ENCODE assay signal across 20 cellular contexts in genomic region chr6:19159087-19159486, GRCh38.
DNase-seq lines count a peak whose midpoint lies in the region; ATAC-seq and TF ChIP-seq lines count a peak whose summit lies in the region.
"Had no signal": no experiment of that assay in that cellular context is flagged by ENCODE, and none has a peak within 500 bp of the region (broad histone marks: within the 10 kb centered on the region; RNA-seq: fewer than 3 reads in every experiment).

No MANE protein-coding gene starts in this region.

- DNase-seq in AG10803 (ENCODE audit: low read depth) (peak; percentile 82), amniotic epithelial cell (ENCODE audit: low read depth) (peak; percentile 6), fibroblast of peridontal ligament (ENCODE audit: extremely low read depth) (peak; percentile 1), osteocyte (ENCODE audit: extremely low spot score, unreplicated experiment) (no peak), NCI-H2196 treated with DMSO at 0.1 percent for 48 hours (lab: John Stamatoyannopoulos, UW; ENCODE audit: unreplicated experiment) (no peak), midbrain (lab: John Stamatoyannopoulos, UW) (no peak)
- DNase-seq: Calu3; CD4-positive, alpha-beta T cell; DMS79 treated with DMSO at 0.1 percent for 48 hours; GDM1; IMR-90; NCI-H1417; NCI-H1930; NCI-H2171; NCI-H510A treated with DMSO at 0.1 percent for 48 hours; Peyer's patch; Right ventricle myocardium superior had no signal

- TF ChIP-seq CTCF in AG10803 (conservative IDR thresholded peaks at IDR 0.05; ENCODE audit: low read length) (no peak), osteocyte (IDR thresholded peaks at IDR 0.05) (no peak)

- no peak overlapping the region for H3K4me3 ChIP-seq in AG10803 (ENCODE audit: low read length)
- H3K4me3 ChIP-seq: Peyer's patch had no signal

- no peak for ATAC-seq in HG03439 (IDR thresholded peaks at IDR 0.05; ENCODE audit: unreplicated experiment)
- ATAC-seq in GM18907 (IDR thresholded peaks at IDR 0.05; ENCODE audit: unreplicated experiment), result no peak

- H3K9me3 Mint-ChIP-seq in osteocyte (ENCODE audit: unreplicated experiment), result no peaks in the 10 kb centered on the region

- H3K27me3 Mint-ChIP-seq in osteocyte (ENCODE audit: unreplicated experiment), result no peaks in the 10 kb centered on the region
- H3K27me3 Mint-ChIP-seq: B cell; CD4-positive, alpha-beta T cell had no signal

- peaks cover 62% of the 10 kb centered on the region for H3K4me1 Mint-ChIP-seq in osteocyte (ENCODE audit: unreplicated experiment)
- H3K4me1 Mint-ChIP-seq: B cell had no signal

- no peaks in the 10 kb centered on the region for H3K36me3 Mint-ChIP-seq in osteocyte (ENCODE audit: unreplicated experiment)

- H3K27ac Mint-ChIP-seq in osteocyte (ENCODE audit: unreplicated experiment), result peak overlapping the region; percentile 83
- H3K27ac Mint-ChIP-seq: B cell; CD4-positive, alpha-beta T cell had no signal

- no peak overlapping the region for H3K4me3 Mint-ChIP-seq in osteocyte (ENCODE audit: unreplicated experiment)
- H3K4me3 Mint-ChIP-seq: B cell; CD4-positive, alpha-beta T cell had no signal

Comparison
In these comparisons a context has a peak if more than half of its experiments do, and no peak if none do; other contexts are left out.
1. DNase-seq: peak in AG10803 (single experiment), amniotic epithelial cell (single experiment) and fibroblast of peridontal ligament (single experiment); none in osteocyte (single experiment), NCI-H2196 treated with DMSO at 0.1 percent for 48 hours (single experiment) and midbrain (single experiment).